ENCODE assay signal across 17 cellular contexts in the genomic region with DNA sequence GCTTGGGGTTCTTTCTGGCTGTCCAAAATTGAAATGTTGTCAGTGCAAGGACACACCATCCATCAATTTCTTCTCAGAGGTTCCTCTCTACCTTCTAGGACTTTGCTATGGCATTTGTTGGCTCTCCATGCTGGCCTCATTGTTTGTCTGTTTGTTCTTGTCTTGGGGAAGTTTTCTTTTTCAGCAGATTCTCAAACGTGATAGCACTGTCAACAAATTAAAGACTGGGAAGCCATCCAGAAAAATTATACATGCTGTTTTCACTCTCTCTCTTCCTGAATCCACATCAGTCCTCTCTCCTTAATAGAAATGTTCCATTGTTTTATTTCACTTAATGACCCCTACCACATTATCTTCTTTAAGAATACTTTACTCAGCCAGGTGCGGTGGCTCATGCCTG.
DNase-seq lines count a peak whose midpoint lies in the region; ATAC-seq and FAIRE-seq lines count a peak whose summit lies in the region.
"Had no signal": no experiment of that assay in that cellular context is flagged by ENCODE, and none has a peak within 500 bp of the region (broad histone marks: within the 10 kb centered on the region; RNA-seq: fewer than 3 reads in every experiment).

No MANE protein-coding gene starts in this region.

- peak; percentile 8 for DNase-seq in NCI-H1092 (lab: John Stamatoyannopoulos, UW)
- DNase-seq in NCI-H2029 (lab: John Stamatoyannopoulos, UW): peak; percentile 48
- peak; percentile 51 for DNase-seq in NCI-H345 treated with DMSO at 0.1 percent for 48 hours (lab: John Stamatoyannopoulos, UW; ENCODE audit: unreplicated experiment)
- no peak for DNase-seq in HPDE6-E6E7 (ENCODE audit: extremely low spot score)
- DNase-seq in activated CD4-positive, alpha-beta T cell treated with anti-CD3 and anti-CD28 coated beads for 36 hours: no peak
- DNase-seq: GM23248, KG1, MG63, NCI-H1436, NCI-H2227 treated with DMSO at 0.1 percent for 48 hours, SIG-M5, T-helper 2 cell had no signal

- H3K4me1 Mint-ChIP-seq in activated CD4-positive, alpha-beta T cell treated with anti-CD3 and anti-CD28 coated beads for 36 hours: no peaks in the 10 kb centered on the region

- CTCF ChIA-PET in activated CD4-positive, alpha-beta T cell treated with anti-CD3 and anti-CD28 coated beads for 36 hours (lab: Charles Lee): no interaction called here

- no peaks in the 10 kb centered on the region for H3K36me3 Mint-ChIP-seq in activated CD4-positive, alpha-beta T cell treated with anti-CD3 and anti-CD28 coated beads for 36 hours (ENCODE audit: low read depth)

- H3K27ac Mint-ChIP-seq in activated CD4-positive, alpha-beta T cell treated with anti-CD3 and anti-CD28 coated beads for 36 hours: no peak overlapping the region

- H3K9me3 Mint-ChIP-seq in activated CD4-positive, alpha-beta T cell treated with anti-CD3 and anti-CD28 coated beads for 36 hours (ENCODE audit: low read depth): no peaks in the 10 kb centered on the region

- POLR2A ChIA-PET in activated CD4-positive, alpha-beta T cell treated with anti-CD3 and anti-CD28 coated beads for 36 hours (lab: Charles Lee): no interaction called here

- peaks cover 2% of the 10 kb centered on the region for H3K27me3 Mint-ChIP-seq in activated CD4-positive, alpha-beta T cell treated with anti-CD3 and anti-CD28 coated beads for 36 hours

- H3K4me3 Mint-ChIP-seq in activated CD4-positive, alpha-beta T cell treated with anti-CD3 and anti-CD28 coated beads for 36 hours: no peak overlapping the region

- no peak for ATAC-seq in HG02840 (IDR thresholded peaks at IDR 0.05; ENCODE audit: low FRiP score, unreplicated experiment)
- ATAC-seq in GM21447 (IDR thresholded peaks at IDR 0.05; ENCODE audit: unreplicated experiment): no peak
- no peak for ATAC-seq in activated CD4-positive, alpha-beta T cell treated with anti-CD3 and anti-CD28 coated beads for 36 hours

- intact Hi-C loops in activated CD4-positive, alpha-beta T cell treated with anti-CD3 and anti-CD28 coated beads for 36 hours (cut with DNase I, micrococcal nuclease): no loop called here

- FAIRE-seq in islet of Langerhans (lab: Jason Lieb, UNC): peak; percentile 97
- FAIRE-seq: GM12891, GM19239 had no signal

Comparison
In these comparisons a context has a peak if more than half of its experiments do, and no peak if none do; other contexts are left out.
1. DNase-seq: peak in NCI-H1092 (single experiment), NCI-H2029 (single experiment) and NCI-H345 treated with DMSO at 0.1 percent for 48 hours (single experiment); none in HPDE6-E6E7 (single experiment) and activated CD4-positive, alpha-beta T cell treated with anti-CD3 and anti-CD28 coated beads for 36 hours (single experiment).